ENCODE assay signal across 1 cellular context in the genomic region with DNA sequence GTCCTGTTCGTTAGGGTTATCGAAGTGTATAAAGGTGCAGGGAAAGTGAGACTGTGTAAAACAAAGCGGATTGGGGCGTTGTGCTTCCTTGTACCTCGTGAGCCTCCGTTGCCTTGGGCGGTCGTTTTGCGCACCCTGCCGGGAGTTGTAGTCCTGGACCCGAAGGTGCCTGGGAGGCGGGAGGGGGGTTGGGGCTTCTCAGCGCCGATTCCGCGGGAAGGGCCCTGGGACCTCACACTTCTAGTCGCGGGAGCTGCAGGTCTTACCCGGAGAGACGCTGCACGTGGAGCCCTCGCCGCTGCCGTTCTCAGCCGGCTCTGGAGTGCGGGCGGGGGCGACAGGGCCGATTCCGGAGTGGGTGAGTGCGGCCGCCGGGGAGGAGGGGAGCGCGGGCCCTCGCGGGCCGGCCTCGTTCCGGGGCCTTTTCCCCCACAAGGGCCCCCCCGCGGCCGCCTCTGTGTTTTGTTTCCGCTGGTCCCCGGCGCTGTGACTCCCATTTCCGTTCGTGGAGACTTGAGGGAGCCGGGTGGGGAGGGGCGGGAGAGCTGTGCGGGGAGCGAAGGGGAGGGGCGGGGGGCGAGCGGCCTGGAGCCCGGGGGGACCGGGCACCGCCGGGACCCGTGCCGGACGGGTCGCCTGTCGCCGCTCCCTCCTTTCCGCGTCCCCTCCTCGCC.
TF ChIP-seq lines count a peak whose summit lies in the region.

No MANE protein-coding gene starts in this region.

TF ChIP-seq in K562, 482 proteins besides CTCF, POLR2A, EP300 and RAD21 (continued from another document and continues in another):
- TF ChIP-seq, protein P1, sequence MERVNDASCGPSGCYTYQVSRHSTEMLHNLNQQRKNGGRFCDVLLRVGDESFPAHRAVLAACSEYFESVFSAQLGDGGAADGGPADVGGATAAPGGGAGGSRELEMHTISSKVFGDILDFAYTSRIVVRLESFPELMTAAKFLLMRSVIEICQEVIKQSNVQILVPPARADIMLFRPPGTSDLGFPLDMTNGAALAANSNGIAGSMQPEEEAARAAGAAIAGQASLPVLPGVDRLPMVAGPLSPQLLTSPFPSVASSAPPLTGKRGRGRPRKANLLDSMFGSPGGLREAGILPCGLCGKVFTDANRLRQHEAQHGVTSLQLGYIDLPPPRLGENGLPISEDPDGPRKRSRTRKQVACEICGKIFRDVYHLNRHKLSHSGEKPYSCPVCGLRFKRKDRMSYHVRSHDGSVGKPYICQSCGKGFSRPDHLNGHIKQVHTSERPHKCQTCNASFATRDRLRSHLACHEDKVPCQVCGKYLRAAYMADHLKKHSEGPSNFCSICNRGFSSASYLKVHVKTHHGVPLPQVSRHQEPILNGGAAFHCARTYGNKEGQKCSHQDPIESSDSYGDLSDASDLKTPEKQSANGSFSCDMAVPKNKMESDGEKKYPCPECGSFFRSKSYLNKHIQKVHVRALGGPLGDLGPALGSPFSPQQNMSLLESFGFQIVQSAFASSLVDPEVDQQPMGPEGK (CRISPR knock-in tag; IDR thresholded peaks at IDR 0.05; ENCODE audit: borderline replicate concordance) = peak; percentile 83
- TF ChIP-seq ZNF12 (CRISPR knock-in tag; IDR thresholded peaks at IDR 0.05) (no peak), NR2C1 (IDR thresholded peaks at IDR 0.05) (no peak), NR2C1 (tag; IDR thresholded peaks at IDR 0.05) (peak; percentile 97; the same call in 1 of the 2 replicates), CAMTA2 (CRISPR knock-in tag; conservative IDR thresholded peaks at IDR 0.05) (no peak), ZSCAN32 (CRISPR knock-in tag; IDR thresholded peaks at IDR 0.05) (peak; percentile 4; the same call in 1 of the 2 replicates), CC2D1A (IDR thresholded peaks at IDR 0.05) (0 out of 2 replicates have a peak, but pooled peaks have one; percentile 15), ELF1 (tag; IDR thresholded peaks at IDR 0.05) (peak; percentile 72), ZNF165 (CRISPR knock-in tag; IDR thresholded peaks at IDR 0.05; ENCODE audit: borderline replicate concordance) (no peak), IRF2 (CRISPR knock-in tag; IDR thresholded peaks at IDR 0.05) (no peak), ZFP30 (CRISPR knock-in tag; IDR thresholded peaks at IDR 0.05; ENCODE audit: borderline replicate concordance) (no peak), ZSCAN29 (IDR thresholded peaks at IDR 0.05) (0 out of 2 replicates have a peak, but pooled peaks have one; percentile 33), ZBTB7A (IDR thresholded peaks at IDR 0.05; ENCODE audit: borderline replicate concordance, control insufficient read depth, low read depth, low read length) (peak; percentile 66; the same call in 1 of the 2 replicates), TCF7L2 (IDR thresholded peaks at IDR 0.05; ENCODE audit: low read depth, low read length) (no peak), ZNF76 (CRISPR knock-in tag; IDR thresholded peaks at IDR 0.05; ENCODE audit: borderline replicate concordance) (no peak), TCF7 (IDR thresholded peaks at IDR 0.05; ENCODE audit: borderline replicate concordance) (no peak; the same call in 1 of the 2 replicates), EP400 (IDR thresholded peaks at IDR 0.05) (peak; percentile 89), KLF16 (IDR thresholded peaks at IDR 0.05) (peak; percentile 82), ZNF57 (CRISPR knock-in tag; IDR thresholded peaks at IDR 0.05) (no peak), SLC30A9 (CRISPR knock-in tag; IDR thresholded peaks at IDR 0.05) (no peak), NBN (IDR thresholded peaks at IDR 0.05; ENCODE audit: low read depth) (peak; percentile 26; the same call in 1 of the 2 replicates), CCNT2 (IDR thresholded peaks at IDR 0.05; ENCODE audit: borderline replicate concordance, extremely low read depth, insufficient read length, low read depth, low read length) (peak; percentile 71), RBM17 (IDR thresholded peaks at IDR 0.05; ENCODE audit: borderline replicate concordance, low read depth, low read length) (no peak), U2AF2 (optimal IDR thresholded peaks at IDR 0.05; ENCODE audit: low read depth, low read length) (no peak), SMARCC2 (IDR thresholded peaks at IDR 0.05; ENCODE audit: low read depth) (no peak), ZNF174 (CRISPR knock-in tag; IDR thresholded peaks at IDR 0.05) (no peak), OTX1 (CRISPR knock-in tag; IDR thresholded peaks at IDR 0.05) (no peak), PHB (CRISPR knock-in tag; IDR thresholded peaks at IDR 0.05) (no peak), ZNF124 (CRISPR knock-in tag; IDR thresholded peaks at IDR 0.05) (no peak), ZNF583 (CRISPR knock-in tag; IDR thresholded peaks at IDR 0.05) (no peak), CBX5 (IDR thresholded peaks at IDR 0.05; ENCODE audit: borderline replicate concordance, low read depth) (no peak), ZNF23 (CRISPR knock-in tag; IDR thresholded peaks at IDR 0.05) (no peak), E2F3 (CRISPR knock-in tag; IDR thresholded peaks at IDR 0.05) (peak; percentile 84), ZNF589 (CRISPR knock-in tag; IDR thresholded peaks at IDR 0.05; ENCODE audit: low read depth) (0 out of 2 replicates have a peak, but pooled peaks have one; percentile 15), CEBPB (tag; IDR thresholded peaks at IDR 0.05) (no peak), ZNF445 (CRISPR knock-in tag; IDR thresholded peaks at IDR 0.05; ENCODE audit: low read depth) (no peak), HNRNPLL (IDR thresholded peaks at IDR 0.05; ENCODE audit: low read depth, low read length, poor library complexity, severe bottlenecking) (peak; percentile 60), ZNF79 (CRISPR knock-in tag; IDR thresholded peaks at IDR 0.05; ENCODE audit: low read depth) (no peak), LEF1 (IDR thresholded peaks at IDR 0.05) (no peak), SOX6 (IDR thresholded peaks at IDR 0.05) (no peak; the same call in 1 of the 2 replicates), FOXJ3 (CRISPR knock-in tag; IDR thresholded peaks at IDR 0.05) (no peak), PTRF (tag; IDR thresholded peaks at IDR 0.05) (no peak), HCFC1 (IDR thresholded peaks at IDR 0.05; ENCODE audit: low read depth, low read length) (peak; percentile 73), KLF1 (tag; IDR thresholded peaks at IDR 0.05) (peak; percentile 67; the same call in 1 of the 2 replicates), ZBED1 (IDR thresholded peaks at IDR 0.05) (no peak), ZNF239 (CRISPR knock-in tag; IDR thresholded peaks at IDR 0.05) (no peak), PML (IDR thresholded peaks at IDR 0.05; ENCODE audit: low read length) (no peak; the same call in 1 of the 2 replicates), GABPB1 (CRISPR knock-in tag; IDR thresholded peaks at IDR 0.05) (peak; percentile 95)
- TF ChIP-seq, protein P2, sequence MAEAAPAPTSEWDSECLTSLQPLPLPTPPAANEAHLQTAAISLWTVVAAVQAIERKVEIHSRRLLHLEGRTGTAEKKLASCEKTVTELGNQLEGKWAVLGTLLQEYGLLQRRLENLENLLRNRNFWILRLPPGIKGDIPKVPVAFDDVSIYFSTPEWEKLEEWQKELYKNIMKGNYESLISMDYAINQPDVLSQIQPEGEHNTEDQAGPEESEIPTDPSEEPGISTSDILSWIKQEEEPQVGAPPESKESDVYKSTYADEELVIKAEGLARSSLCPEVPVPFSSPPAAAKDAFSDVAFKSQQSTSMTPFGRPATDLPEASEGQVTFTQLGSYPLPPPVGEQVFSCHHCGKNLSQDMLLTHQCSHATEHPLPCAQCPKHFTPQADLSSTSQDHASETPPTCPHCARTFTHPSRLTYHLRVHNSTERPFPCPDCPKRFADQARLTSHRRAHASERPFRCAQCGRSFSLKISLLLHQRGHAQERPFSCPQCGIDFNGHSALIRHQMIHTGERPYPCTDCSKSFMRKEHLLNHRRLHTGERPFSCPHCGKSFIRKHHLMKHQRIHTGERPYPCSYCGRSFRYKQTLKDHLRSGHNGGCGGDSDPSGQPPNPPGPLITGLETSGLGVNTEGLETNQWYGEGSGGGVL (CRISPR knock-in tag; IDR thresholded peaks at IDR 0.05) = no peak
- TF ChIP-seq, protein P3, sequence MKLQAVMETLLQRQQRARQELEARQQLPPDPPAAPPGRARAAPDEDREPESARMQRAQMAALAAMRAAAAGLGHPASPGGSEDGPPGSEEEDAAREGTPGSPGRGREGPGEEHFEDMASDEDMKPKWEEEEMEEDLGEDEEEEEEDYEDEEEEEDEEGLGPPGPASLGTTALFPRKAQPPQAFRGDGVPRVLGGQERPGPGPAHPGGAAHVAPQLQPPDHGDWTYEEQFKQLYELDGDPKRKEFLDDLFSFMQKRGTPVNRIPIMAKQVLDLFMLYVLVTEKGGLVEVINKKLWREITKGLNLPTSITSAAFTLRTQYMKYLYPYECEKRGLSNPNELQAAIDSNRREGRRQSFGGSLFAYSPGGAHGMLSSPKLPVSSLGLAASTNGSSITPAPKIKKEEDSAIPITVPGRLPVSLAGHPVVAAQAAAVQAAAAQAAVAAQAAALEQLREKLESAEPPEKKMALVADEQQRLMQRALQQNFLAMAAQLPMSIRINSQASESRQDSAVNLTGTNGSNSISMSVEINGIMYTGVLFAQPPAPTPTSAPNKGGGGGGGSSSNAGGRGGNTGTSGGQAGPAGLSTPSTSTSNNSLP (IDR thresholded peaks at IDR 0.05; ENCODE audit: borderline replicate concordance, low read depth, low read length) = no peak
- TF ChIP-seq, protein P4, sequence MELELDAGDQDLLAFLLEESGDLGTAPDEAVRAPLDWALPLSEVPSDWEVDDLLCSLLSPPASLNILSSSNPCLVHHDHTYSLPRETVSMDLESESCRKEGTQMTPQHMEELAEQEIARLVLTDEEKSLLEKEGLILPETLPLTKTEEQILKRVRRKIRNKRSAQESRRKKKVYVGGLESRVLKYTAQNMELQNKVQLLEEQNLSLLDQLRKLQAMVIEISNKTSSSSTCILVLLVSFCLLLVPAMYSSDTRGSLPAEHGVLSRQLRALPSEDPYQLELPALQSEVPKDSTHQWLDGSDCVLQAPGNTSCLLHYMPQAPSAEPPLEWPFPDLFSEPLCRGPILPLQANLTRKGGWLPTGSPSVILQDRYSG (tag; conservative IDR thresholded peaks at IDR 0.05; ENCODE audit: low read depth) = peak; percentile 87; the same call in 1 of the 2 replicates
- TF ChIP-seq, protein P5, sequence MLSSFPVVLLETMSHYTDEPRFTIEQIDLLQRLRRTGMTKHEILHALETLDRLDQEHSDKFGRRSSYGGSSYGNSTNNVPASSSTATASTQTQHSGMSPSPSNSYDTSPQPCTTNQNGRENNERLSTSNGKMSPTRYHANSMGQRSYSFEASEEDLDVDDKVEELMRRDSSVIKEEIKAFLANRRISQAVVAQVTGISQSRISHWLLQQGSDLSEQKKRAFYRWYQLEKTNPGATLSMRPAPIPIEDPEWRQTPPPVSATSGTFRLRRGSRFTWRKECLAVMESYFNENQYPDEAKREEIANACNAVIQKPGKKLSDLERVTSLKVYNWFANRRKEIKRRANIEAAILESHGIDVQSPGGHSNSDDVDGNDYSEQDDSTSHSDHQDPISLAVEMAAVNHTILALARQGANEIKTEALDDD (IDR thresholded peaks at IDR 0.05) = no peak
- TF ChIP-seq, protein P6, sequence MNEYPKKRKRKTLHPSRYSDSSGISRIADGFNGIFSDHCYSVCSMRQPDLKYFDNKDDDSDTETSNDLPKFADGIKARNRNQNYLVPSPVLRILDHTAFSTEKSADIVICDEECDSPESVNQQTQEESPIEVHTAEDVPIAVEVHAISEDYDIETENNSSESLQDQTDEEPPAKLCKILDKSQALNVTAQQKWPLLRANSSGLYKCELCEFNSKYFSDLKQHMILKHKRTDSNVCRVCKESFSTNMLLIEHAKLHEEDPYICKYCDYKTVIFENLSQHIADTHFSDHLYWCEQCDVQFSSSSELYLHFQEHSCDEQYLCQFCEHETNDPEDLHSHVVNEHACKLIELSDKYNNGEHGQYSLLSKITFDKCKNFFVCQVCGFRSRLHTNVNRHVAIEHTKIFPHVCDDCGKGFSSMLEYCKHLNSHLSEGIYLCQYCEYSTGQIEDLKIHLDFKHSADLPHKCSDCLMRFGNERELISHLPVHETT (CRISPR knock-in tag; conservative IDR thresholded peaks at IDR 0.05 in 1 of 2, IDR thresholded peaks at IDR 0.05 in 1 of 2) = peak in 1 of 2 experiments; percentile 97; a peak in 2 of 4 replicates
- TF ChIP-seq, protein P7, sequence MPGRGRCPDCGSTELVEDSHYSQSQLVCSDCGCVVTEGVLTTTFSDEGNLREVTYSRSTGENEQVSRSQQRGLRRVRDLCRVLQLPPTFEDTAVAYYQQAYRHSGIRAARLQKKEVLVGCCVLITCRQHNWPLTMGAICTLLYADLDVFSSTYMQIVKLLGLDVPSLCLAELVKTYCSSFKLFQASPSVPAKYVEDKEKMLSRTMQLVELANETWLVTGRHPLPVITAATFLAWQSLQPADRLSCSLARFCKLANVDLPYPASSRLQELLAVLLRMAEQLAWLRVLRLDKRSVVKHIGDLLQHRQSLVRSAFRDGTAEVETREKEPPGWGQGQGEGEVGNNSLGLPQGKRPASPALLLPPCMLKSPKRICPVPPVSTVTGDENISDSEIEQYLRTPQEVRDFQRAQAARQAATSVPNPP (IDR thresholded peaks at IDR 0.05; ENCODE audit: borderline replicate concordance, insufficient read depth, insufficient read length) = no peak
- TF ChIP-seq, protein P8, sequence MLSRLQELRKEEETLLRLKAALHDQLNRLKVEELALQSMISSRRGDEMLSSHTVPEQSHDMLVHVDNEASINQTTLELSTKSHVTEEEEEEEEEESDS (CRISPR knock-in tag; IDR thresholded peaks at IDR 0.05) = no peak
- TF ChIP-seq, protein P9, sequence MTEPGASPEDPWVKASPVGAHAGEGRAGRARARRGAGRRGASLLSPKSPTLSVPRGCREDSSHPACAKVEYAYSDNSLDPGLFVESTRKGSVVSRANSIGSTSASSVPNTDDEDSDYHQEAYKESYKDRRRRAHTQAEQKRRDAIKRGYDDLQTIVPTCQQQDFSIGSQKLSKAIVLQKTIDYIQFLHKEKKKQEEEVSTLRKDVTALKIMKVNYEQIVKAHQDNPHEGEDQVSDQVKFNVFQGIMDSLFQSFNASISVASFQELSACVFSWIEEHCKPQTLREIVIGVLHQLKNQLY (CRISPR knock-in tag; conservative IDR thresholded peaks at IDR 0.05) = 0 out of 4 replicates have a peak, but pooled peaks of 1 of the 2 experiments have one; percentile 60
- TF ChIP-seq, protein P10, sequence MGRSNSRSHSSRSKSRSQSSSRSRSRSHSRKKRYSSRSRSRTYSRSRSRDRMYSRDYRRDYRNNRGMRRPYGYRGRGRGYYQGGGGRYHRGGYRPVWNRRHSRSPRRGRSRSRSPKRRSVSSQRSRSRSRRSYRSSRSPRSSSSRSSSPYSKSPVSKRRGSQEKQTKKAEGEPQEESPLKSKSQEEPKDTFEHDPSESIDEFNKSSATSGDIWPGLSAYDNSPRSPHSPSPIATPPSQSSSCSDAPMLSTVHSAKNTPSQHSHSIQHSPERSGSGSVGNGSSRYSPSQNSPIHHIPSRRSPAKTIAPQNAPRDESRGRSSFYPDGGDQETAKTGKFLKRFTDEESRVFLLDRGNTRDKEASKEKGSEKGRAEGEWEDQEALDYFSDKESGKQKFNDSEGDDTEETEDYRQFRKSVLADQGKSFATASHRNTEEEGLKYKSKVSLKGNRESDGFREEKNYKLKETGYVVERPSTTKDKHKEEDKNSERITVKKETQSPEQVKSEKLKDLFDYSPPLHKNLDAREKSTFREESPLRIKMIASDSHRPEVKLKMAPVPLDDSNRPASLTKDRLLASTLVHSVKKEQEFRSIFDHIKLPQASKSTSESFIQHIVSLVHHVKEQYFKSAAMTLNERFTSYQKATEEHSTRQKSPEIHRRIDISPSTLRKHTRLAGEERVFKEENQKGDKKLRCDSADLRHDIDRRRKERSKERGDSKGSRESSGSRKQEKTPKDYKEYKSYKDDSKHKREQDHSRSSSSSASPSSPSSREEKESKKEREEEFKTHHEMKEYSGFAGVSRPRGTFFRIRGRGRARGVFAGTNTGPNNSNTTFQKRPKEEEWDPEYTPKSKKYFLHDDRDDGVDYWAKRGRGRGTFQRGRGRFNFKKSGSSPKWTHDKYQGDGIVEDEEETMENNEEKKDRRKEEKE (IDR thresholded peaks at IDR 0.05; ENCODE audit: borderline replicate concordance in 1 of 2, control insufficient read depth in 1 of 2, low read depth in 2 of 2, low read length in 1 of 2) = 0 out of 4 replicates have a peak, but pooled peaks of 1 of the 2 experiments have one; percentile 19
